Comparison of ENCODE assay signal across 16 cellular contexts in genomic region chr1:10868599-10868965, GRCh38.
DNase-seq lines count a peak whose midpoint lies in the region; ATAC-seq and TF ChIP-seq lines count a peak whose summit lies in the region.
"Had no signal": no experiment of that assay in that cellular context is flagged by ENCODE, and none has a peak within 500 bp of the region (broad histone marks: within the 10 kb centered on the region; RNA-seq: fewer than 3 reads in every experiment).

No MANE protein-coding gene starts in this region.

- H3K4me2 ChIP-seq in osteoblast (ENCODE audit: insufficient read depth, low read length): no peak overlapping the region

- no peak overlapping the region for H3K4me3 ChIP-seq in osteoblast (ENCODE audit: insufficient read depth, low read length)
- H3K4me3 ChIP-seq in CD8-positive, alpha-beta T cell (ENCODE audit: low read depth, low read length): no peak overlapping the region

- POLR2A ChIA-PET in CD8-positive, alpha-beta T cell (lab: Charles Lee): no interaction called here

- no peaks in the 10 kb centered on the region for H3K36me3 ChIP-seq in osteoblast (ENCODE audit: insufficient read depth, low read length)
- H3K36me3 ChIP-seq in CD8-positive, alpha-beta T cell (ENCODE audit: insufficient read depth, low read length): no peaks in the 10 kb centered on the region

- peak; percentile 32 for ATAC-seq in left colon
- ATAC-seq in GM21515 (IDR thresholded peaks at IDR 0.05; ENCODE audit: unreplicated experiment): no peak
- ATAC-seq in activated naive CD4-positive, alpha-beta T cell treated with anti-CD3 and anti-CD28 coated beads, Interleukin-2, amount 50 U/mL, for 72 hours: no peak
- ATAC-seq in CD8-positive, alpha-beta T cell: no peak
- ATAC-seq: HCT116, HepG2 had no signal

- no peak overlapping the region for H3K27ac ChIP-seq in osteoblast (ENCODE audit: low read depth, low read length)
- H3K27ac ChIP-seq in CD8-positive, alpha-beta T cell (ENCODE audit: low read depth, low read length): no peak overlapping the region

- peak; percentile 39 for DNase-seq in SK-N-DZ (ENCODE audit: low spot score)
- DNase-seq in left colon: no peak
- peak; percentile 47 for DNase-seq in osteoblast (ENCODE audit: insufficient read length, low spot score, missing footprints)
- DNase-seq in activated naive CD4-positive, alpha-beta T cell treated with anti-CD3 and anti-CD28 coated beads, Interleukin-2, amount 50 U/mL, for 72 hours (ENCODE audit: low spot score in 2 of 2): no peak
- DNase-seq in CD8-positive, alpha-beta T cell: no peak
- DNase-seq: ACHN; AML-193; CD4-positive, alpha-beta T cell; GDM1; GOT3; H7; HFFc6 had no signal

- no peak overlapping the region for H2AFZ ChIP-seq in osteoblast (ENCODE audit: low read length)

- H3K27me3 Mint-ChIP-seq in CD8-positive, alpha-beta T cell (ENCODE audit: low read depth): peaks cover 51% of the 10 kb centered on the region

- no peaks in the 10 kb centered on the region for H3K9me3 Mint-ChIP-seq in activated naive CD4-positive, alpha-beta T cell treated with anti-CD3 and anti-CD28 coated beads, Interleukin-2, amount 50 U/mL, for 72 hours
- H3K9me3 Mint-ChIP-seq in CD8-positive, alpha-beta T cell: no peaks in the 10 kb centered on the region
- H3K9me3 Mint-ChIP-seq: CD4-positive, alpha-beta T cell; HFFc6; IgD-negative memory B cell had no signal

- CTCF ChIA-PET in CD8-positive, alpha-beta T cell (lab: Charles Lee): interaction anchor here (0.8 to 3.9 kb wide), 4 partner anchors 9 to 373 kb away, joined by 3 to 19 read pairs (median 3); no protein-coding TSS in a partner anchor

- H4K20me1 ChIP-seq in osteoblast (ENCODE audit: insufficient read depth, low read length): no peaks in the 10 kb centered on the region

- peaks cover 19% of the 10 kb centered on the region for H3K4me1 Mint-ChIP-seq in CD8-positive, alpha-beta T cell (ENCODE audit: low read depth)

- H3K27me3 ChIP-seq in osteoblast (ENCODE audit: insufficient read depth, low read length): peaks cover 39% of the 10 kb centered on the region
- peaks cover 15% of the 10 kb centered on the region for H3K27me3 ChIP-seq in CD8-positive, alpha-beta T cell (ENCODE audit: insufficient read depth, low read length)

- TF ChIP-seq CTCF in osteoblast (IDR thresholded peaks at IDR 0.05; ENCODE audit: extremely low read depth, low read depth, low read length): no peak
- no peak for TF ChIP-seq CTCF in CD8-positive, alpha-beta T cell (IDR thresholded peaks at IDR 0.05)

- intact Hi-C loops in left colon (cut with DNase I, micrococcal nuclease): no loop called here
- intact Hi-C loops in CD8-positive, alpha-beta T cell (cut with DNase I, micrococcal nuclease): no loop called here

- no peak overlapping the region for H3K4me3 Mint-ChIP-seq in CD8-positive, alpha-beta T cell
- H3K4me3 Mint-ChIP-seq: HFFc6, IgD-negative memory B cell had no signal

- H3K27ac Mint-ChIP-seq in activated naive CD4-positive, alpha-beta T cell treated with anti-CD3 and anti-CD28 coated beads, Interleukin-2, amount 50 U/mL, for 72 hours: no peak overlapping the region
- H3K27ac Mint-ChIP-seq in CD8-positive, alpha-beta T cell: no peak overlapping the region
- H3K27ac Mint-ChIP-seq: CD4-positive, alpha-beta T cell; HFFc6 had no signal

- no peaks in the 10 kb centered on the region for H3K9me3 ChIP-seq in osteoblast (ENCODE audit: low read depth, low read length)
- no peaks in the 10 kb centered on the region for H3K9me3 ChIP-seq in CD8-positive, alpha-beta T cell (ENCODE audit: low read length)

- no peaks in the 10 kb centered on the region for H3K79me2 ChIP-seq in osteoblast (ENCODE audit: insufficient read depth, low read length)

- H3K4me1 ChIP-seq in osteoblast (ENCODE audit: insufficient read depth, low read length): peaks cover 8% of the 10 kb centered on the region
- peaks cover 12% of the 10 kb centered on the region for H3K4me1 ChIP-seq in CD8-positive, alpha-beta T cell (ENCODE audit: insufficient read depth, low read length)

- no peaks in the 10 kb centered on the region for H3K36me3 Mint-ChIP-seq in activated naive CD4-positive, alpha-beta T cell treated with anti-CD3 and anti-CD28 coated beads, Interleukin-2, amount 50 U/mL, for 72 hours
- H3K36me3 Mint-ChIP-seq in CD8-positive, alpha-beta T cell: no peaks in the 10 kb centered on the region
- H3K36me3 Mint-ChIP-seq: IgD-negative memory B cell had no signal

Comparison
In these comparisons a context has a peak if more than half of its experiments do, and no peak if none do; other contexts are left out.
1. DNase-seq: peak in SK-N-DZ (single experiment) and osteoblast (single experiment); none in left colon (0 of 2), activated naive CD4-positive, alpha-beta T cell treated with anti-CD3 and anti-CD28 coated beads, Interleukin-2, amount 50 U/mL, for 72 hours (0 of 2) and CD8-positive, alpha-beta T cell (0 of 7).